Comparison of ENCODE assay signal across 7 cellular contexts in genomic region chr9:133359420-133360175, GRCh38. TPM values are rescaled to one million over a fixed set of nuclear protein-coding genes. Genes with fewer than 3 reads are reported as not detected.
DNase-seq lines count a peak whose midpoint lies in the region; ATAC-seq and TF ChIP-seq lines count a peak whose summit lies in the region.
"Had no signal": no experiment of that assay in that cellular context is flagged by ENCODE, and none has a peak within 500 bp of the region (broad histone marks: within the 10 kb centered on the region; RNA-seq: fewer than 3 reads in every experiment).

No MANE protein-coding gene starts in this region.

- peak; percentile 37 for DNase-seq in stimulated activated CD4-positive, alpha-beta T cell treated with anti-CD3 and anti-CD28 coated beads, Interleukin-4, amount 100 ng/mL, for 1 hour
- no peak for DNase-seq in stimulated activated CD4-positive, alpha-beta T cell treated with anti-CD3 and anti-CD28 coated beads, Interleukin-1b, Interleukin-23, amount 100 ng/mL, for 48 hours
- DNase-seq in central memory CD8-positive, alpha-beta T cell (ENCODE audit: low spot score in 2 of 2), result no peak
- DNase-seq in type B pancreatic cell (ENCODE audit: extremely low spot score, unreplicated experiment) (no peak), LoVo (ENCODE audit: low spot score) (no peak), dedifferentiated amniotic fluid mesenchymal stem cell (ENCODE audit: extremely low spot score) (no peak)
- DNase-seq: testis had no signal

- no peak overlapping the region for H3K4me3 Mint-ChIP-seq in central memory CD8-positive, alpha-beta T cell
- peak overlapping the region; percentile 41 for H3K4me3 Mint-ChIP-seq in type B pancreatic cell

- H3K27ac Mint-ChIP-seq in central memory CD8-positive, alpha-beta T cell (ENCODE audit: low read depth), result peak overlapping the region; percentile 87
- H3K27ac Mint-ChIP-seq in type B pancreatic cell, result peak overlapping the region; percentile 72

- peak; percentile 49 for TF ChIP-seq CTCF in type B pancreatic cell (conservative IDR thresholded peaks at IDR 0.05)

- peaks cover 51% of the 10 kb centered on the region for H3K4me1 Mint-ChIP-seq in central memory CD8-positive, alpha-beta T cell
- peaks cover 15% of the 10 kb centered on the region for H3K4me1 Mint-ChIP-seq in type B pancreatic cell (ENCODE audit: unreplicated experiment)

- H3K27me3 Mint-ChIP-seq in central memory CD8-positive, alpha-beta T cell, result no peaks in the 10 kb centered on the region
- no peaks in the 10 kb centered on the region for H3K27me3 Mint-ChIP-seq in type B pancreatic cell

- no peaks in the 10 kb centered on the region for H3K9me3 Mint-ChIP-seq in central memory CD8-positive, alpha-beta T cell
- H3K9me3 Mint-ChIP-seq in type B pancreatic cell, result no peaks in the 10 kb centered on the region

- H3K36me3 Mint-ChIP-seq in central memory CD8-positive, alpha-beta T cell (ENCODE audit: insufficient read depth), result peaks cover 47% of the 10 kb centered on the region
- peaks cover 7% of the 10 kb centered on the region for H3K36me3 Mint-ChIP-seq in type B pancreatic cell

- ATAC-seq in central memory CD8-positive, alpha-beta T cell (replicated peaks; ENCODE audit: extremely low read depth, poor library complexity, severe bottlenecking), result no peak

RNA-seq across cellular contexts. Expression of gene SURF2, which starts 3.2 kb away (rescaled TPM):
- total RNA-seq in type B pancreatic cell (ENCODE audit: low replicate concordance), result 21.3 and 23.5 TPM in 2 replicates

RNA-seq across cellular contexts. Expression of gene SURF1, which starts 3.3 kb away (rescaled TPM):
- total RNA-seq in type B pancreatic cell (ENCODE audit: low replicate concordance), result 40.8 and 46.9 TPM in 2 replicates

RNA-seq across cellular contexts. Expression of gene RPL7A, which starts 11.6 kb away (rescaled TPM):
- 2,442 and 2,715 TPM in 2 replicates for total RNA-seq in type B pancreatic cell (ENCODE audit: low replicate concordance)

RNA-seq across cellular contexts. Expression of gene MED22, which starts 11.7 kb away (rescaled TPM):
- total RNA-seq in type B pancreatic cell (ENCODE audit: low replicate concordance), result 34.0 and 38.2 TPM in 2 replicates

RNA-seq across cellular contexts. Expression of gene SURF4, which starts 16.3 kb away (rescaled TPM):
- 173 and 224 TPM in 2 replicates for total RNA-seq in type B pancreatic cell (ENCODE audit: low replicate concordance)
